ENCODE assay signal across 12 cellular contexts in the genomic region with DNA sequence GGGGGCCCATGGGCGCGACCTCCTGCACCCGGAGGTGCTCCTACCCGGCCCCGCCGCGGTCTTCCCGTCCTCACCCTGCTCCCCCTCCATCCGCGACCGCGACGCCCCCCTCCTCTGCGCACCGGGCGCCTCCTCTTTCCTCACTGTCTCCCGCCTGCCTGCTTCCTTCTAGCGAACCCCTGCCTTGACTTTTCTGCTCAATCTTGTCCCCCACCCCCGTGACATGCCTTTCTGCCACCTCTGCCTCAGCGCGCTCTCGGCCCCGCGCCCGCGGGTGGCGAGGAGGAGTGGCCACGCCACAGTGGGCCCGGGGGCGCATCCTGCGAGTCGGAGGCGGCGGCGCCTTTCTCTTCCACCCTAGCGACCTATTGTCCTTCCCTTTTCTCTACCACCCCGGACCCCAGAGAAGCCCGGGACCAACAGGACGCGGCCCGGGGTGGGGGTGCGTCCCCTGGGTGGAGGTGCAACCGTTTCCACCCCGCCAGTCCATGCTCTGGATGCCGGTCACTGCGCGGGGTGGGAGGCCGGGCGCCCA. TPM values are rescaled to one million over a fixed set of nuclear protein-coding genes. Genes with fewer than 3 reads are reported as not detected.
DNase-seq lines count a peak whose midpoint lies in the region; ATAC-seq, FAIRE-seq and TF ChIP-seq lines count a peak whose summit lies in the region.
"Had no signal": no experiment of that assay in that cellular context is flagged by ENCODE, and none has a peak within 500 bp of the region (broad histone marks: within the 10 kb centered on the region; RNA-seq: fewer than 3 reads in every experiment).

No MANE protein-coding gene starts in this region.

- H3K4me1 ChIP-seq in liver (ENCODE audit: control insufficient read depth in 4 of 4, insufficient read depth in 4 of 4, low read length in 3 of 4) (peaks cover 21 to 44% (median 34%) of the 10 kb centered on the region in 4 donors), HepG2 (ENCODE audit: insufficient read depth, low read length) (no peaks in the 10 kb centered on the region), esophagus squamous epithelium (peaks cover 25 to 54% (median 31%) of the 10 kb centered on the region in 3 donors), neuron (ENCODE audit: insufficient read depth, low read length) (peaks cover 33% of the 10 kb centered on the region), vagina (peaks cover 21% of the 10 kb centered on the region)

- TF ChIP-seq POLR2A in HepG2 (IDR thresholded peaks at IDR 0.05; ENCODE audit: insufficient read depth in 1 of 2, low read depth in 2 of 2, low read length in 2 of 2) (no peak), esophagus squamous epithelium (IDR thresholded peaks at IDR 0.05) (no peak), vagina (IDR thresholded peaks at IDR 0.05) (no peak)

- H3K9ac ChIP-seq in liver (ENCODE audit: low read depth in 1 of 2, low read length in 2 of 2): no peak overlapping the region
- H3K9ac ChIP-seq in HepG2 (ENCODE audit: insufficient read depth, low read depth, low read length): no peak overlapping the region

- no peaks in the 10 kb centered on the region for H4K20me1 ChIP-seq in HepG2 (ENCODE audit: insufficient read depth, low read length)

- ATAC-seq in HepG2 (no peak), GM21717 (IDR thresholded peaks at IDR 0.05; ENCODE audit: unreplicated experiment) (no peak), GM19467 (IDR thresholded peaks at IDR 0.05; ENCODE audit: unreplicated experiment) (no peak)
- ATAC-seq: natural killer cell treated with Interleukin-12 subunit alpha and Interleukin-12 subunit beta and Interleukin-15 and Interleukin-18, amount 100 ng/mL, for 72 hours; stimulated activated memory B cell treated with anti-CD40 and anti-IgM and Interleukin-4, amounts not matched to agents 10 μg/mL and 1 μg/mL and 100 μg/mL, for 72 hours had no signal

- H3K9me3 ChIP-seq in liver (ENCODE audit: control insufficient read depth in 4 of 4, low read length in 3 of 4) (no peaks in the 10 kb centered on the region), HepG2 (ENCODE audit: low read length) (no peaks in the 10 kb centered on the region), esophagus squamous epithelium (no peaks in the 10 kb centered on the region), neuron (ENCODE audit: low read length) (no peaks in the 10 kb centered on the region), vagina (no peaks in the 10 kb centered on the region)

- intact Hi-C loops in HepG2 (cut with micrococcal nuclease; ENCODE audit: unreplicated experiment): no loop called here
- intact Hi-C loops in esophagus squamous epithelium (cut with DNase I): no loop called here
- intact Hi-C loops in vagina (cut with DNase I): no loop called here

- TF ChIP-seq CTCF in liver (IDR thresholded peaks at IDR 0.05; ENCODE audit: low read depth, low read length, missing input control) (no peak), HepG2 (CRISPR knock-in tag; IDR thresholded peaks at IDR 0.05) (no peak), esophagus squamous epithelium (IDR thresholded peaks at IDR 0.05) (no peak), vagina (IDR thresholded peaks at IDR 0.05) (no peak)

- 3% methylated on average over 49 of the region's 49 CpGs for WGBS in liver
- 39% methylated on average over 45 of the region's 49 CpGs for WGBS in HepG2 (ENCODE audit: low lambda C conversion rate)
- 1 to 8% methylated on average over 21 to 33 of the region's 49 CpGs for WGBS in esophagus squamous epithelium, 2 donors

- H3K4me2 ChIP-seq in HepG2 (ENCODE audit: low read depth, low read length): no peak overlapping the region

- peak overlapping the region in 2 of 3 donors; percentile 52 to 60 for H3K4me3 ChIP-seq in liver (ENCODE audit: low read depth in 1 of 3, low read length in 3 of 3)
- no peak overlapping the region for H3K4me3 ChIP-seq in HepG2 (replicated peaks in 1 of 3; ENCODE audit: insufficient read depth in 1 of 3, low read depth in 2 of 3, low read length in 3 of 3)
- H3K4me3 ChIP-seq in esophagus squamous epithelium: peak overlapping the region; percentile 26 to 65 (median 50)
- H3K4me3 ChIP-seq in neuron (ENCODE audit: low read length): peak overlapping the region; percentile 83
- peak overlapping the region; percentile 55 to 62 for H3K4me3 ChIP-seq in vagina

- TF ChIP-seq RAD21 in liver (IDR thresholded peaks at IDR 0.05) (no peak), HepG2 (CRISPR knock-in tag; IDR thresholded peaks at IDR 0.05) (no peak)

- H3K27me3 ChIP-seq in liver (ENCODE audit: control insufficient read depth in 4 of 4, insufficient read depth in 4 of 4, low read length in 3 of 4): peaks cover 0 to 26% (median 9%) of the 10 kb centered on the region in 4 donors
- H3K27me3 ChIP-seq in HepG2 (ENCODE audit: control insufficient read depth in 1 of 2, insufficient read depth in 2 of 2, low read length in 2 of 2): peaks cover 14 to 65% of the 10 kb centered on the region in 2 experiments
- peaks cover 15 to 97% (median 22%) of the 10 kb centered on the region in 4 donors for H3K27me3 ChIP-seq in esophagus squamous epithelium
- H3K27me3 ChIP-seq in neuron (ENCODE audit: insufficient read depth, low read length): peaks cover 5% of the 10 kb centered on the region
- H3K27me3 ChIP-seq in vagina: no peaks in the 10 kb centered on the region

- H3K79me2 ChIP-seq in HepG2 (ENCODE audit: insufficient read depth, low read length): no peaks in the 10 kb centered on the region

- FAIRE-seq in HepG2 (lab: Jason Lieb, UNC): no peak

- no TSS peak for BruUV-seq in HepG2 (replicated peaks; lab: Mats Ljungman, UMichigan)

- DNase-seq in HepG2 (ENCODE audit: low spot score) (no peak), esophagus squamous epithelium (lab: John Stamatoyannopoulos, UW) (no peak), vagina (ENCODE audit: extremely low spot score in 2 of 2) (no peak), cerebellum (ENCODE audit: low spot score) (no peak)
- DNase-seq: SHP77 treated with DMSO at 0.1 percent for 48 hours had no signal

- H3K27ac ChIP-seq in liver (ENCODE audit: low read depth in 1 of 2, low read length in 2 of 2) (peak overlapping the region in 1 of 2 donors; percentile 61), HepG2 (ENCODE audit: extremely low read length, insufficient read depth, low read length) (no peak overlapping the region), esophagus squamous epithelium (peak overlapping the region in 3 of 4 donors; percentile 26 to 65 (median 55)), vagina (peak overlapping the region; percentile 56)

- no peaks in the 10 kb centered on the region for H3K36me3 ChIP-seq in liver (ENCODE audit: control insufficient read depth in 4 of 4, insufficient read depth in 3 of 4, low read depth in 1 of 4, low read length in 3 of 4)
- H3K36me3 ChIP-seq in HepG2 (replicated peaks in 1 of 2; ENCODE audit: control insufficient read depth in 1 of 2, insufficient read depth in 2 of 2, low read length in 2 of 2): no peaks in the 10 kb centered on the region
- no peaks in the 10 kb centered on the region for H3K36me3 ChIP-seq in esophagus squamous epithelium
- H3K36me3 ChIP-seq in neuron (ENCODE audit: insufficient read depth, low read length): peaks cover 6% of the 10 kb centered on the region
- H3K36me3 ChIP-seq in vagina: no peaks in the 10 kb centered on the region

- H2AFZ ChIP-seq in HepG2 (ENCODE audit: low read length) (no peak overlapping the region), neuron (ENCODE audit: low read depth, low read length) (peak overlapping the region; percentile 81)

- TF ChIP-seq EP300 in HepG2 (IDR thresholded peaks at IDR 0.05; ENCODE audit: low read depth in 2 of 2, low read length in 2 of 2) (no peak), HepG2 (CRISPR knock-in tag; IDR thresholded peaks at IDR 0.05; ENCODE audit: borderline replicate concordance) (no peak)

- CTCF ChIA-PET in HepG2 (lab: Yijun Ruan, JAX; ENCODE audit: low intra/inter-chr PET ratio, low total read pairs): no interaction called here

- in situ Hi-C loops in HepG2 (cut with HindIII; ENCODE audit: extremely low pct_ligation_motif_present, low pct_unique_long_range_greater_than_20kb): no loop called here

- POLR2A ChIA-PET in HepG2 (lab: Yijun Ruan, JAX): no interaction called here

TF ChIP-seq in liver, 16 proteins besides CTCF, POLR2A, EP300 and RAD21 (continues in another document):
- TF ChIP-seq, protein P1, sequence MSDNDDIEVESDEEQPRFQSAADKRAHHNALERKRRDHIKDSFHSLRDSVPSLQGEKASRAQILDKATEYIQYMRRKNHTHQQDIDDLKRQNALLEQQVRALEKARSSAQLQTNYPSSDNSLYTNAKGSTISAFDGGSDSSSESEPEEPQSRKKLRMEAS (IDR thresholded peaks at IDR 0.05): no peak
- TF ChIP-seq SP1 (IDR thresholded peaks at IDR 0.05): no peak

TF ChIP-seq in HepG2, 621 proteins besides CTCF, POLR2A, EP300 and RAD21 (continues in another document):
- TF ChIP-seq RFXANK (CRISPR knock-in tag; IDR thresholded peaks at IDR 0.05) (no peak), MTF1 (CRISPR knock-in tag; IDR thresholded peaks at IDR 0.05) (no peak), SMAD9 (CRISPR knock-in tag; IDR thresholded peaks at IDR 0.05) (no peak)

RNA-seq across cellular contexts. Expression of a gene that starts 2.1 kb away (rescaled TPM):
- total RNA-seq in liver (1 to 10 TPM in 1 of 2 donors, under 1 TPM in 1; 0.70 to 1.7 TPM), HepG2 (2016; rRNA removed; fragmentation: Illumina TruSeq; extraction: Trizol) (not detected in 2 replicates), esophagus squamous epithelium (1 to 10 TPM in 3 of 4 donors, under 1 TPM in 1; 0.27 to 3.1 (median 1.4) TPM), vagina (15.0 TPM), cerebellum (41.5 TPM)
- polyA plus RNA-seq in liver (under 1 TPM; 0.20 to 0.24 TPM), HepG2 (2011; rRNA removed) (0.07 TPM in 1 of 2 replicates, not detected in the other)
- not detected in 2 replicates for total RNA-seq in HepG2 (2016; cell fraction: cytosol; rRNA removed; fragmentation: Illumina TruSeq; extraction: Trizol; ENCODE audit: low read depth)
- total RNA-seq in HepG2 (2016; cell fraction: insoluble cytoplasmic fraction; rRNA removed; fragmentation: Illumina TruSeq; extraction: Trizol): not detected in 2 replicates
- total RNA-seq in HepG2 (2016; cell fraction: membrane; rRNA removed; fragmentation: Illumina TruSeq; extraction: Trizol): not detected in 2 replicates
- not detected in 2 replicates for total RNA-seq in HepG2 (2016; cell fraction: nucleus; rRNA removed; fragmentation: Illumina TruSeq; extraction: Trizol)
- not detected in 2 replicates for polyA plus RNA-seq in HepG2 (2011; cell fraction: cytosol; rRNA removed)
- not detected in 2 replicates for polyA plus RNA-seq in HepG2 (2011; cell fraction: nucleus; rRNA removed)
- not detected in 2 replicates for polyA plus RNA-seq in HepG2 (2012)
- not detected in 2 replicates for polyA plus RNA-seq in HepG2 (2016; cell fraction: cytosol; fragmentation: Illumina TruSeq; extraction: Trizol; ENCODE audit: low read depth)
- not detected in 2 replicates for polyA plus RNA-seq in HepG2 (2016; cell fraction: insoluble cytoplasmic fraction; fragmentation: Illumina TruSeq; extraction: Trizol; ENCODE audit: low read depth)
- polyA plus RNA-seq in HepG2 (2016; cell fraction: membrane; fragmentation: Illumina TruSeq; extraction: Trizol; ENCODE audit: low read depth): not detected in 2 replicates
- polyA plus RNA-seq in HepG2 (2016; cell fraction: nucleus; fragmentation: Illumina TruSeq; extraction: Trizol; ENCODE audit: insufficient read depth, low read depth): not detected in 2 replicates
- polyA minus RNA-seq in HepG2 (2011; rRNA and poly(A)+ RNA removed; ENCODE audit: low replicate concordance): 533 TPM in 1 of 2 replicates, not detected in the other
- polyA minus RNA-seq in HepG2 (2011; cell fraction: cytosol; rRNA and poly(A)+ RNA removed): 1.3 and 1.9 TPM in 2 replicates
- 0.37 and 1.8 TPM in 2 replicates for polyA minus RNA-seq in HepG2 (2011; cell fraction: nucleus; rRNA and poly(A)+ RNA removed)
- total RNA-seq: natural killer cell treated with Interleukin-12 subunit alpha and Interleukin-12 subunit beta and Interleukin-15 and Interleukin-18, amount 100 ng/mL, for 72 hours had no signal
- polyA plus RNA-seq: CD14-positive monocyte had no signal

Comparison
In these comparisons a context has a peak if more than half of its experiments do, and no peak if none do; other contexts are left out.
1. H3K4me3 ChIP-seq: peak in liver (2 of 3), esophagus squamous epithelium (4 of 4), neuron (single experiment) and vagina (2 of 2); none in HepG2 (0 of 3).